ENCODE assay signal across 9 cellular contexts in genomic region chr10:18190840-18191239, GRCh38. TPM values are rescaled to one million over a fixed set of nuclear protein-coding genes. Genes with fewer than 3 reads are reported as not detected.
"Had no signal": no experiment of that assay in that cellular context is flagged by ENCODE, and none has a peak within 500 bp of the region (broad histone marks: within the 10 kb centered on the region; RNA-seq: fewer than 3 reads in every experiment).

No MANE protein-coding gene starts in this region.

- H3K9me3 ChIP-seq: HAP-1 had no signal

- H3K4me1 ChIP-seq: HAP-1 had no signal

- H3K4me3 ChIP-seq: GM23248, HAP-1 had no signal

- H3K27ac ChIP-seq: GM23248 had no signal

- DNase-seq: GM23248, GOT3, H7, HFFc6, KBM-7 had no signal

- FAIRE-seq: HTR-8/SVneo had no signal

- ATAC-seq: HCT116 had no signal

RNA-seq across cellular contexts. Expression of gene CACNB2, which starts 50.6 kb away (rescaled TPM):
- total RNA-seq: HFFc6, HT-29 had no signal
